Comparison of ENCODE assay signal across 24 cellular contexts in the genomic region with DNA sequence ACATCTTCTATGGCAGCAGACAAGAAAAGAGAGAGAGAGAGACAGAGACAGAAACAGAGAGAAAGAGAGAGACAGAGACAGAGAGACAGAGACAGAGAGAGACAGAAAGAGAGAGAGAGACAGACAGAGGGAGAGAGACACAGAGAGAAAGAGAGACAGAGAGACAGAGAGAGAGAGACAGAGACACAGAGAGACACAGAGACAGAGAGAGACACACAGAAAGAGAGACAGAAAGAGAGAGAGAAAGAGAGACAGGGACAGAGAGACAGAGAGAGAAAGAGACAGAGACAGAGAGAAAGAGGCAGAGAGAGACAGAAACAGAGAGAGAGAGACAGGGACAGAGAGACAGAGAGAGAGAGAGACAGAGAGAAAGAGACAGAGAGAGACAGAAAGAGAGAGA. TPM values are rescaled to one million over a fixed set of nuclear protein-coding genes. Genes with fewer than 3 reads are reported as not detected.
DNase-seq lines count a peak whose midpoint lies in the region; ATAC-seq and TF ChIP-seq lines count a peak whose summit lies in the region.
"Had no signal": no experiment of that assay in that cellular context is flagged by ENCODE, and none has a peak within 500 bp of the region (broad histone marks: within the 10 kb centered on the region; RNA-seq: fewer than 3 reads in every experiment).

No MANE protein-coding gene starts in this region.

- H2AFZ ChIP-seq in neural progenitor cell (replicated peaks), result no peak overlapping the region
- H2AFZ ChIP-seq: GM23248 had no signal

- H3K27me3 Mint-ChIP-seq in activated CD4-positive, alpha-beta T cell treated with anti-CD3 and anti-CD28 coated beads, Interleukin-2, amount 10 ng/mL, durations not matched to agents 24 days and 14 days, result peaks cover 6% of the 10 kb centered on the region
- peaks cover 22% of the 10 kb centered on the region for H3K27me3 Mint-ChIP-seq in central memory CD8-positive, alpha-beta T cell
- peaks cover 17% of the 10 kb centered on the region for H3K27me3 Mint-ChIP-seq in neural progenitor cell (ENCODE audit: insufficient read depth, low read depth)

- H4K20me1 ChIP-seq in neural progenitor cell (ENCODE audit: low read depth), result no peaks in the 10 kb centered on the region

- H3K79me2 ChIP-seq in neural progenitor cell (ENCODE audit: low read depth), result no peaks in the 10 kb centered on the region

- H3F3A ChIP-seq in neural progenitor cell (ENCODE audit: low read depth), result peaks cover 26% of the 10 kb centered on the region

- H3K4me1 ChIP-seq in HEK293 (ENCODE audit: control insufficient read depth, insufficient read depth, low read length) (no peaks in the 10 kb centered on the region), neural progenitor cell (no peaks in the 10 kb centered on the region)
- H3K4me1 ChIP-seq: heart right ventricle, left lung had no signal

- no peaks in the 10 kb centered on the region for H3K36me3 ChIP-seq in HEK293 (ENCODE audit: control insufficient read depth in 2 of 2, insufficient read depth in 1 of 2, low read length in 2 of 2)
- no peaks in the 10 kb centered on the region for H3K36me3 ChIP-seq in neural progenitor cell
- H3K36me3 ChIP-seq: heart right ventricle, left lung, tibial nerve had no signal

- CTCF ChIA-PET in HEK293 (lab: Yijun Ruan, JAX), result no interaction called here

- POLR2A ChIA-PET in HEK293 (lab: Yijun Ruan, JAX), result no interaction called here

- peaks cover 16% of the 10 kb centered on the region for H3K9me3 Mint-ChIP-seq in activated CD4-positive, alpha-beta T cell treated with anti-CD3 and anti-CD28 coated beads, Interleukin-2, amount 10 ng/mL, durations not matched to agents 24 days and 14 days
- H3K9me3 Mint-ChIP-seq in central memory CD8-positive, alpha-beta T cell, result peaks cover 19% of the 10 kb centered on the region
- peaks cover 7% of the 10 kb centered on the region for H3K9me3 Mint-ChIP-seq in neural progenitor cell

- H3K4me1 Mint-ChIP-seq in activated CD4-positive, alpha-beta T cell treated with anti-CD3 and anti-CD28 coated beads, Interleukin-2, amount 10 ng/mL, durations not matched to agents 24 days and 14 days, result peaks cover 7% of the 10 kb centered on the region
- H3K4me1 Mint-ChIP-seq in central memory CD8-positive, alpha-beta T cell, result peaks cover 18% of the 10 kb centered on the region
- H3K4me1 Mint-ChIP-seq in neural progenitor cell, result no peaks in the 10 kb centered on the region

- intact Hi-C loops in activated CD4-positive, alpha-beta T cell treated with anti-CD3 and anti-CD28 coated beads, Interleukin-2, amount 10 ng/mL, durations not matched to agents 24 days and 14 days (cut with micrococcal nuclease), result no loop called here
- intact Hi-C loops in cardiac septum (cut with DNase I), result no loop called here

- ATAC-seq in central memory CD8-positive, alpha-beta T cell (replicated peaks; ENCODE audit: extremely low read depth, poor library complexity, severe bottlenecking), result no peak
- ATAC-seq: activated CD4-positive, CD25-positive, alpha-beta regulatory T cell treated with anti-CD3 and anti-CD28 coated beads, Interleukin-2, amount 50 U/mL, for 24 hours; heart right ventricle; left lung had no signal

- H3K9me3 ChIP-seq in HEK293 (ENCODE audit: control insufficient read depth, insufficient read depth, low read depth, low read length) (no peaks in the 10 kb centered on the region), neural progenitor cell (ENCODE audit: low read depth) (no peaks in the 10 kb centered on the region)
- H3K9me3 ChIP-seq: heart right ventricle, left lung, tibial nerve had no signal

- peak overlapping the region; percentile 31 for H3K27ac Mint-ChIP-seq in activated CD4-positive, alpha-beta T cell treated with anti-CD3 and anti-CD28 coated beads, Interleukin-2, amount 10 ng/mL, durations not matched to agents 24 days and 14 days
- H3K27ac Mint-ChIP-seq in central memory CD8-positive, alpha-beta T cell (ENCODE audit: low read depth), result peak overlapping the region; percentile 69
- H3K27ac Mint-ChIP-seq in neural progenitor cell, result no peak overlapping the region

- DNase-seq in activated CD4-positive, alpha-beta T cell treated with anti-CD3 and anti-CD28 coated beads, Interleukin-2, amount 10 ng/mL, durations not matched to agents 24 days and 14 days, result no peak
- DNase-seq in activated CD4-positive, alpha-beta T cell treated with anti-CD3 and anti-CD28 coated beads, Interleukin-2, amount 50 U/mL, for 48 hours, result no peak
- DNase-seq in central memory CD8-positive, alpha-beta T cell (ENCODE audit: low spot score in 2 of 2), result no peak
- DNase-seq in neural progenitor cell (ENCODE audit: low spot score) (no peak), cardiac septum (ENCODE audit: low spot score) (no peak), caudate nucleus (lab: John Stamatoyannopoulos, UW) (no peak), C1 segment of cervical spinal cord (lab: John Stamatoyannopoulos, UW) (no peak)
- DNase-seq: activated effector memory CD4-positive, alpha-beta T cell treated with Interleukin-2 at 50 U/mL for 16 hours; AML-193; DND-41; GM23248; heart right ventricle; left lung; NCI-H1092; NCI-H187 treated with DMSO at 0.1 percent for 48 hours; stimulated activated CD4-positive, alpha-beta T cell treated with anti-CD3 and anti-CD28 coated beads, Interleukin-2, amount 100 ng/mL, for 24 hours; stimulated activated naive CD4-positive, alpha-beta T cell had no signal

- peaks cover 2% of the 10 kb centered on the region for H3K36me3 Mint-ChIP-seq in activated CD4-positive, alpha-beta T cell treated with anti-CD3 and anti-CD28 coated beads, Interleukin-2, amount 10 ng/mL, durations not matched to agents 24 days and 14 days (ENCODE audit: low read depth)
- peaks cover 11% of the 10 kb centered on the region for H3K36me3 Mint-ChIP-seq in central memory CD8-positive, alpha-beta T cell (ENCODE audit: insufficient read depth)
- H3K36me3 Mint-ChIP-seq in neural progenitor cell, result no peaks in the 10 kb centered on the region

- no peak overlapping the region for H3K9ac ChIP-seq in neural progenitor cell
- H3K9ac ChIP-seq: GM23248 had no signal

- H3K4me3 ChIP-seq in HEK293 (ENCODE audit: low read depth, low read length), result no peak overlapping the region
- no peak overlapping the region for H3K4me3 ChIP-seq in neural progenitor cell
- H3K4me3 ChIP-seq: GM23248, heart right ventricle, left lung, tibial nerve had no signal

- no peak overlapping the region for H3K4me3 Mint-ChIP-seq in activated CD4-positive, alpha-beta T cell treated with anti-CD3 and anti-CD28 coated beads, Interleukin-2, amount 10 ng/mL, durations not matched to agents 24 days and 14 days
- H3K4me3 Mint-ChIP-seq in central memory CD8-positive, alpha-beta T cell, result no peak overlapping the region
- H3K4me3 Mint-ChIP-seq in neural progenitor cell, result peak overlapping the region; percentile 25

- TF ChIP-seq CTCF in HEK293 (tag by site-specific recombination; IDR thresholded peaks at IDR 0.05), result no peak
- no peak for TF ChIP-seq CTCF in neural progenitor cell (IDR thresholded peaks at IDR 0.05)

- no peak overlapping the region for H3K4me2 ChIP-seq in neural progenitor cell

- H3K27me3 ChIP-seq in neural progenitor cell, result no peaks in the 10 kb centered on the region

- H3K27ac ChIP-seq in HEK293 (ENCODE audit: extremely low read depth, low read depth, low read length) (no peak overlapping the region), neural progenitor cell (no peak overlapping the region), caudate nucleus (ENCODE audit: low read depth, low read length) (no peak overlapping the region)
- H3K27ac ChIP-seq: GM23248, heart right ventricle, left lung, tibial nerve had no signal

TF ChIP-seq in HEK293, 187 proteins besides CTCF, POLR2A, EP300 and RAD21 (continues in another document):
- TF ChIP-seq, protein P1, sequence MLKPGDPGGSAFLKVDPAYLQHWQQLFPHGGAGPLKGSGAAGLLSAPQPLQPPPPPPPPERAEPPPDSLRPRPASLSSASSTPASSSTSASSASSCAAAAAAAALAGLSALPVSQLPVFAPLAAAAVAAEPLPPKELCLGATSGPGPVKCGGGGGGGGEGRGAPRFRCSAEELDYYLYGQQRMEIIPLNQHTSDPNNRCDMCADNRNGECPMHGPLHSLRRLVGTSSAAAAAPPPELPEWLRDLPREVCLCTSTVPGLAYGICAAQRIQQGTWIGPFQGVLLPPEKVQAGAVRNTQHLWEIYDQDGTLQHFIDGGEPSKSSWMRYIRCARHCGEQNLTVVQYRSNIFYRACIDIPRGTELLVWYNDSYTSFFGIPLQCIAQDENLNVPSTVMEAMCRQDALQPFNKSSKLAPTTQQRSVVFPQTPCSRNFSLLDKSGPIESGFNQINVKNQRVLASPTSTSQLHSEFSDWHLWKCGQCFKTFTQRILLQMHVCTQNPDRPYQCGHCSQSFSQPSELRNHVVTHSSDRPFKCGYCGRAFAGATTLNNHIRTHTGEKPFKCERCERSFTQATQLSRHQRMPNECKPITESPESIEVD (tag by site-specific recombination; IDR thresholded peaks at IDR 0.05), result no peak
- TF ChIP-seq BCL11B (tag by site-specific recombination; IDR thresholded peaks at IDR 0.05; ENCODE audit: low read depth) (no peak), ZFP69B (tag by site-specific recombination; IDR thresholded peaks at IDR 0.05) (no peak), ZNF48 (tag by site-specific recombination; IDR thresholded peaks at IDR 0.05) (no peak), ZNF274 (IDR thresholded peaks at IDR 0.05; ENCODE audit: low read length) (no peak), ZNF274 (tag by site-specific recombination; IDR thresholded peaks at IDR 0.05; ENCODE audit: borderline replicate concordance) (no peak), ZNF596 (tag by site-specific recombination; IDR thresholded peaks at IDR 0.05) (peak; percentile 99), KLF8 (tag by site-specific recombination; IDR thresholded peaks at IDR 0.05) (no peak)
- TF ChIP-seq, protein P2, sequence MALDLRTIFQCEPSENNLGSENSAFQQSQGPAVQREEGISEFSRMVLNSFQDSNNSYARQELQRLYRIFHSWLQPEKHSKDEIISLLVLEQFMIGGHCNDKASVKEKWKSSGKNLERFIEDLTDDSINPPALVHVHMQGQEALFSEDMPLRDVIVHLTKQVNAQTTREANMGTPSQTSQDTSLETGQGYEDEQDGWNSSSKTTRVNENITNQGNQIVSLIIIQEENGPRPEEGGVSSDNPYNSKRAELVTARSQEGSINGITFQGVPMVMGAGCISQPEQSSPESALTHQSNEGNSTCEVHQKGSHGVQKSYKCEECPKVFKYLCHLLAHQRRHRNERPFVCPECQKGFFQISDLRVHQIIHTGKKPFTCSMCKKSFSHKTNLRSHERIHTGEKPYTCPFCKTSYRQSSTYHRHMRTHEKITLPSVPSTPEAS (tag by site-specific recombination; IDR thresholded peaks at IDR 0.05), result no peak

RNA-seq across cellular contexts. Expression of gene CRLF2, which starts 52.9 kb away (rescaled TPM):
- 0.95 and 1.5 TPM in 2 replicates for total RNA-seq in activated CD4-positive, alpha-beta T cell treated with anti-CD3 and anti-CD28 coated beads, Interleukin-2, amount 10 ng/mL, durations not matched to agents 24 days and 14 days
- total RNA-seq in neural progenitor cell (ENCODE audit: low replicate concordance), result not detected in 2 replicates
- not detected for total RNA-seq in cardiac septum
- total RNA-seq: A172, epithelial cell of proximal tubule, fibroblast of villous mesenchyme, GM23248, pulmonary artery endothelial cell had no signal
